Comparison of ENCODE assay signal across 1 cellular context in genomic region chr11:66457826-66458225, GRCh38.
TF ChIP-seq lines count a peak whose summit lies in the region.

No MANE protein-coding gene starts in this region.

TF ChIP-seq in GM12878, 131 proteins besides CTCF, POLR2A, EP300 and RAD21:
- TF ChIP-seq RUNX3 (IDR thresholded peaks at IDR 0.05; ENCODE audit: low read length) (peak; percentile 20; the same call in 1 of the 2 replicates), SUPT20H (IDR thresholded peaks at IDR 0.05; ENCODE audit: borderline replicate concordance, control insufficient read depth, low read depth, low read length) (no peak), ZNF384 (IDR thresholded peaks at IDR 0.05; ENCODE audit: borderline replicate concordance, low read depth, low read length) (peak; percentile 65; the same call in 1 of the 2 replicates), ATF2 (IDR thresholded peaks at IDR 0.05; ENCODE audit: low read length) (no peak), SPI1 (IDR thresholded peaks at IDR 0.05; ENCODE audit: borderline replicate concordance, insufficient read depth, low read depth, low read length) (peak; percentile 85; the same call in 1 of the 2 replicates), E2F8 (IDR thresholded peaks at IDR 0.05; ENCODE audit: low read depth, partially characterized antibody) (no peak), CEBPB (IDR thresholded peaks at IDR 0.05; ENCODE audit: borderline replicate concordance in 1 of 2, low read depth in 2 of 2, low read length in 2 of 2) (peak in 1 of 2 experiments; percentile 47; a peak in 1 of 4 replicates), IRF4 (IDR thresholded peaks at IDR 0.05; ENCODE audit: low read depth, low read length) (no peak), ATF7 (IDR thresholded peaks at IDR 0.05; ENCODE audit: low read depth) (peak; percentile 51; the same call in 1 of the 2 replicates), IKZF2 (IDR thresholded peaks at IDR 0.05) (no peak)
- TF ChIP-seq, protein P1, sequence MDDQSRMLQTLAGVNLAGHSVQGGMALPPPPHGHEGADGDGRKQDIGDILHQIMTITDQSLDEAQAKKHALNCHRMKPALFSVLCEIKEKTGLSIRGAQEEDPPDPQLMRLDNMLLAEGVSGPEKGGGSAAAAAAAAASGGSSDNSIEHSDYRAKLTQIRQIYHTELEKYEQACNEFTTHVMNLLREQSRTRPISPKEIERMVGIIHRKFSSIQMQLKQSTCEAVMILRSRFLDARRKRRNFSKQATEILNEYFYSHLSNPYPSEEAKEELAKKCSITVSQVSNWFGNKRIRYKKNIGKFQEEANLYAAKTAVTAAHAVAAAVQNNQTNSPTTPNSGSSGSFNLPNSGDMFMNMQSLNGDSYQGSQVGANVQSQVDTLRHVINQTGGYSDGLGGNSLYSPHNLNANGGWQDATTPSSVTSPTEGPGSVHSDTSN (IDR thresholded peaks at IDR 0.05; ENCODE audit: insufficient replicate concordance, low read depth, low read length) = peak; percentile 11
- TF ChIP-seq, protein P2, sequence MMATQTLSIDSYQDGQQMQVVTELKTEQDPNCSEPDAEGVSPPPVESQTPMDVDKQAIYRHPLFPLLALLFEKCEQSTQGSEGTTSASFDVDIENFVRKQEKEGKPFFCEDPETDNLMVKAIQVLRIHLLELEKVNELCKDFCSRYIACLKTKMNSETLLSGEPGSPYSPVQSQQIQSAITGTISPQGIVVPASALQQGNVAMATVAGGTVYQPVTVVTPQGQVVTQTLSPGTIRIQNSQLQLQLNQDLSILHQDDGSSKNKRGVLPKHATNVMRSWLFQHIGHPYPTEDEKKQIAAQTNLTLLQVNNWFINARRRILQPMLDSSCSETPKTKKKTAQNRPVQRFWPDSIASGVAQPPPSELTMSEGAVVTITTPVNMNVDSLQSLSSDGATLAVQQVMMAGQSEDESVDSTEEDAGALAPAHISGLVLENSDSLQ (IDR thresholded peaks at IDR 0.05) = peak; percentile 68
